ENCODE assay signal across 1 cellular context in the genomic region with DNA sequence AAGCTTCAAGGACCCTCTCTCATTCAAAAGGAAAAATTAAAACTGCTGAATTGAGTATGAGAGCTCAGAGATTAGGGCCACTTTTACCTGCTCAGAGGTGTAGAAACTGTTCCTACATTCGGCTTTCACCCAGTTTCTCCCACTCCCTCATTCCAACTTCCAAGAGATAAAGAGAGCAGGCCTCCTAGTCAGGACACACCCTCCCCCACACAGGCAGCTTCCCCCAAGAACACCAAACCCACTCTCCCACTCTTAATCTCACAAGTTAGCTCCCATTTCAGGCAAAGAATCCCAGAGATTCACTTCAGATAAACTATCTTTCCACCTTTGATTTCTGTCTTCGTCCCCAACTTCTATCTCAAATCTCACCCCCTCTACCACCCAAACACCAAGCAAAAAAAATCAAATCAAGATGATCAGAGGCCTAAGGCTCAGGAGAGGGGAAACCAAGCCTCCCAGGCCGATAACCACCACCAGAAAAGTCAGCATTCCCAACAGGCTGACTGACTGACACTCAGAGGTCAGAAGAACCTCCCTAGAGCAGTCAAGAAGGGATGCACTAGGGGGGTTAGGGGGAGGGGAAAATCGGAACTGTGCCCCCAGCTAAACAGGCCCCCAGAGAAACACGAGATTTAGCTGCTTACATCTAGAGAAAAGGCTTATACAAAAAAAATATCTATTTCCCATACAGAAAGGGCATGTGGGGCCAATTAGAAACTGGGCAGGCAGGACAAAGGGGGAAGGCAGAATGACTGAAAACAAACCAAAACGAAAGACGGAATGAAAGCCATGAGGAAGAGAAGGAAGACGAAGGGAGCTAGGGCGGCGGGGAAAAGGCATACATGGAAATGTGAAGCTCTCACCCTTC.
TF ChIP-seq lines count a peak whose summit lies in the region.

No MANE protein-coding gene starts in this region.

TF ChIP-seq in K562, 482 proteins besides CTCF, POLR2A, EP300 and RAD21 (continued from another document):
- TF ChIP-seq, protein P1, sequence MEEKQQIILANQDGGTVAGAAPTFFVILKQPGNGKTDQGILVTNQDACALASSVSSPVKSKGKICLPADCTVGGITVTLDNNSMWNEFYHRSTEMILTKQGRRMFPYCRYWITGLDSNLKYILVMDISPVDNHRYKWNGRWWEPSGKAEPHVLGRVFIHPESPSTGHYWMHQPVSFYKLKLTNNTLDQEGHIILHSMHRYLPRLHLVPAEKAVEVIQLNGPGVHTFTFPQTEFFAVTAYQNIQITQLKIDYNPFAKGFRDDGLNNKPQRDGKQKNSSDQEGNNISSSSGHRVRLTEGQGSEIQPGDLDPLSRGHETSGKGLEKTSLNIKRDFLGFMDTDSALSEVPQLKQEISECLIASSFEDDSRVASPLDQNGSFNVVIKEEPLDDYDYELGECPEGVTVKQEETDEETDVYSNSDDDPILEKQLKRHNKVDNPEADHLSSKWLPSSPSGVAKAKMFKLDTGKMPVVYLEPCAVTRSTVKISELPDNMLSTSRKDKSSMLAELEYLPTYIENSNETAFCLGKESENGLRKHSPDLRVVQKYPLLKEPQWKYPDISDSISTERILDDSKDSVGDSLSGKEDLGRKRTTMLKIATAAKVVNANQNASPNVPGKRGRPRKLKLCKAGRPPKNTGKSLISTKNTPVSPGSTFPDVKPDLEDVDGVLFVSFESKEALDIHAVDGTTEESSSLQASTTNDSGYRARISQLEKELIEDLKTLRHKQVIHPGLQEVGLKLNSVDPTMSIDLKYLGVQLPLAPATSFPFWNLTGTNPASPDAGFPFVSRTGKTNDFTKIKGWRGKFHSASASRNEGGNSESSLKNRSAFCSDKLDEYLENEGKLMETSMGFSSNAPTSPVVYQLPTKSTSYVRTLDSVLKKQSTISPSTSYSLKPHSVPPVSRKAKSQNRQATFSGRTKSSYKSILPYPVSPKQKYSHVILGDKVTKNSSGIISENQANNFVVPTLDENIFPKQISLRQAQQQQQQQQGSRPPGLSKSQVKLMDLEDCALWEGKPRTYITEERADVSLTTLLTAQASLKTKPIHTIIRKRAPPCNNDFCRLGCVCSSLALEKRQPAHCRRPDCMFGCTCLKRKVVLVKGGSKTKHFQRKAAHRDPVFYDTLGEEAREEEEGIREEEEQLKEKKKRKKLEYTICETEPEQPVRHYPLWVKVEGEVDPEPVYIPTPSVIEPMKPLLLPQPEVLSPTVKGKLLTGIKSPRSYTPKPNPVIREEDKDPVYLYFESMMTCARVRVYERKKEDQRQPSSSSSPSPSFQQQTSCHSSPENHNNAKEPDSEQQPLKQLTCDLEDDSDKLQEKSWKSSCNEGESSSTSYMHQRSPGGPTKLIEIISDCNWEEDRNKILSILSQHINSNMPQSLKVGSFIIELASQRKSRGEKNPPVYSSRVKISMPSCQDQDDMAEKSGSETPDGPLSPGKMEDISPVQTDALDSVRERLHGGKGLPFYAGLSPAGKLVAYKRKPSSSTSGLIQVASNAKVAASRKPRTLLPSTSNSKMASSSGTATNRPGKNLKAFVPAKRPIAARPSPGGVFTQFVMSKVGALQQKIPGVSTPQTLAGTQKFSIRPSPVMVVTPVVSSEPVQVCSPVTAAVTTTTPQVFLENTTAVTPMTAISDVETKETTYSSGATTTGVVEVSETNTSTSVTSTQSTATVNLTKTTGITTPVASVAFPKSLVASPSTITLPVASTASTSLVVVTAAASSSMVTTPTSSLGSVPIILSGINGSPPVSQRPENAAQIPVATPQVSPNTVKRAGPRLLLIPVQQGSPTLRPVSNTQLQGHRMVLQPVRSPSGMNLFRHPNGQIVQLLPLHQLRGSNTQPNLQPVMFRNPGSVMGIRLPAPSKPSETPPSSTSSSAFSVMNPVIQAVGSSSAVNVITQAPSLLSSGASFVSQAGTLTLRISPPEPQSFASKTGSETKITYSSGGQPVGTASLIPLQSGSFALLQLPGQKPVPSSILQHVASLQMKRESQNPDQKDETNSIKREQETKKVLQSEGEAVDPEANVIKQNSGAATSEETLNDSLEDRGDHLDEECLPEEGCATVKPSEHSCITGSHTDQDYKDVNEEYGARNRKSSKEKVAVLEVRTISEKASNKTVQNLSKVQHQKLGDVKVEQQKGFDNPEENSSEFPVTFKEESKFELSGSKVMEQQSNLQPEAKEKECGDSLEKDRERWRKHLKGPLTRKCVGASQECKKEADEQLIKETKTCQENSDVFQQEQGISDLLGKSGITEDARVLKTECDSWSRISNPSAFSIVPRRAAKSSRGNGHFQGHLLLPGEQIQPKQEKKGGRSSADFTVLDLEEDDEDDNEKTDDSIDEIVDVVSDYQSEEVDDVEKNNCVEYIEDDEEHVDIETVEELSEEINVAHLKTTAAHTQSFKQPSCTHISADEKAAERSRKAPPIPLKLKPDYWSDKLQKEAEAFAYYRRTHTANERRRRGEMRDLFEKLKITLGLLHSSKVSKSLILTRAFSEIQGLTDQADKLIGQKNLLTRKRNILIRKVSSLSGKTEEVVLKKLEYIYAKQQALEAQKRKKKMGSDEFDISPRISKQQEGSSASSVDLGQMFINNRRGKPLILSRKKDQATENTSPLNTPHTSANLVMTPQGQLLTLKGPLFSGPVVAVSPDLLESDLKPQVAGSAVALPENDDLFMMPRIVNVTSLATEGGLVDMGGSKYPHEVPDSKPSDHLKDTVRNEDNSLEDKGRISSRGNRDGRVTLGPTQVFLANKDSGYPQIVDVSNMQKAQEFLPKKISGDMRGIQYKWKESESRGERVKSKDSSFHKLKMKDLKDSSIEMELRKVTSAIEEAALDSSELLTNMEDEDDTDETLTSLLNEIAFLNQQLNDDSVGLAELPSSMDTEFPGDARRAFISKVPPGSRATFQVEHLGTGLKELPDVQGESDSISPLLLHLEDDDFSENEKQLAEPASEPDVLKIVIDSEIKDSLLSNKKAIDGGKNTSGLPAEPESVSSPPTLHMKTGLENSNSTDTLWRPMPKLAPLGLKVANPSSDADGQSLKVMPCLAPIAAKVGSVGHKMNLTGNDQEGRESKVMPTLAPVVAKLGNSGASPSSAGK (IDR thresholded peaks at IDR 0.05), result 0 out of 2 replicates have a peak, but pooled peaks have one; percentile 12
- no peak for TF ChIP-seq JUNB (CRISPR knock-in tag; conservative IDR thresholded peaks at IDR 0.05)
- TF ChIP-seq CHD1 (IDR thresholded peaks at IDR 0.05; ENCODE audit: low read length), result peak; percentile 52
- TF ChIP-seq KLF16 (IDR thresholded peaks at IDR 0.05), result no peak
- TF ChIP-seq, protein P2, sequence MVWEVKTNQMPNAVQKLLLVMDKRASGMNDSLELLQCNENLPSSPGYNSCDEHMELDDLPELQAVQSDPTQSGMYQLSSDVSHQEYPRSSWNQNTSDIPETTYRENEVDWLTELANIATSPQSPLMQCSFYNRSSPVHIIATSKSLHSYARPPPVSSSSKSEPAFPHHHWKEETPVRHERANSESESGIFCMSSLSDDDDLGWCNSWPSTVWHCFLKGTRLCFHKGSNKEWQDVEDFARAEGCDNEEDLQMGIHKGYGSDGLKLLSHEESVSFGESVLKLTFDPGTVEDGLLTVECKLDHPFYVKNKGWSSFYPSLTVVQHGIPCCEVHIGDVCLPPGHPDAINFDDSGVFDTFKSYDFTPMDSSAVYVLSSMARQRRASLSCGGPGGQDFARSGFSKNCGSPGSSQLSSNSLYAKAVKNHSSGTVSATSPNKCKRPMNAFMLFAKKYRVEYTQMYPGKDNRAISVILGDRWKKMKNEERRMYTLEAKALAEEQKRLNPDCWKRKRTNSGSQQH (CRISPR knock-in tag; IDR thresholded peaks at IDR 0.05), result peak; percentile 8; the same call in 1 of the 2 replicates
- TF ChIP-seq, protein P3, sequence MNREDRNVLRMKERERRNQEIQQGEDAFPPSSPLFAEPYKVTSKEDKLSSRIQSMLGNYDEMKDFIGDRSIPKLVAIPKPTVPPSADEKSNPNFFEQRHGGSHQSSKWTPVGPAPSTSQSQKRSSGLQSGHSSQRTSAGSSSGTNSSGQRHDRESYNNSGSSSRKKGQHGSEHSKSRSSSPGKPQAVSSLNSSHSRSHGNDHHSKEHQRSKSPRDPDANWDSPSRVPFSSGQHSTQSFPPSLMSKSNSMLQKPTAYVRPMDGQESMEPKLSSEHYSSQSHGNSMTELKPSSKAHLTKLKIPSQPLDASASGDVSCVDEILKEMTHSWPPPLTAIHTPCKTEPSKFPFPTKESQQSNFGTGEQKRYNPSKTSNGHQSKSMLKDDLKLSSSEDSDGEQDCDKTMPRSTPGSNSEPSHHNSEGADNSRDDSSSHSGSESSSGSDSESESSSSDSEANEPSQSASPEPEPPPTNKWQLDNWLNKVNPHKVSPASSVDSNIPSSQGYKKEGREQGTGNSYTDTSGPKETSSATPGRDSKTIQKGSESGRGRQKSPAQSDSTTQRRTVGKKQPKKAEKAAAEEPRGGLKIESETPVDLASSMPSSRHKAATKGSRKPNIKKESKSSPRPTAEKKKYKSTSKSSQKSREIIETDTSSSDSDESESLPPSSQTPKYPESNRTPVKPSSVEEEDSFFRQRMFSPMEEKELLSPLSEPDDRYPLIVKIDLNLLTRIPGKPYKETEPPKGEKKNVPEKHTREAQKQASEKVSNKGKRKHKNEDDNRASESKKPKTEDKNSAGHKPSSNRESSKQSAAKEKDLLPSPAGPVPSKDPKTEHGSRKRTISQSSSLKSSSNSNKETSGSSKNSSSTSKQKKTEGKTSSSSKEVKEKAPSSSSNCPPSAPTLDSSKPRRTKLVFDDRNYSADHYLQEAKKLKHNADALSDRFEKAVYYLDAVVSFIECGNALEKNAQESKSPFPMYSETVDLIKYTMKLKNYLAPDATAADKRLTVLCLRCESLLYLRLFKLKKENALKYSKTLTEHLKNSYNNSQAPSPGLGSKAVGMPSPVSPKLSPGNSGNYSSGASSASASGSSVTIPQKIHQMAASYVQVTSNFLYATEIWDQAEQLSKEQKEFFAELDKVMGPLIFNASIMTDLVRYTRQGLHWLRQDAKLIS (CRISPR knock-in tag; IDR thresholded peaks at IDR 0.05), result 0 out of 2 replicates have a peak, but pooled peaks have one; percentile 10
- TF ChIP-seq KLF1 (tag; IDR thresholded peaks at IDR 0.05), result no peak
- TF ChIP-seq, protein P4, sequence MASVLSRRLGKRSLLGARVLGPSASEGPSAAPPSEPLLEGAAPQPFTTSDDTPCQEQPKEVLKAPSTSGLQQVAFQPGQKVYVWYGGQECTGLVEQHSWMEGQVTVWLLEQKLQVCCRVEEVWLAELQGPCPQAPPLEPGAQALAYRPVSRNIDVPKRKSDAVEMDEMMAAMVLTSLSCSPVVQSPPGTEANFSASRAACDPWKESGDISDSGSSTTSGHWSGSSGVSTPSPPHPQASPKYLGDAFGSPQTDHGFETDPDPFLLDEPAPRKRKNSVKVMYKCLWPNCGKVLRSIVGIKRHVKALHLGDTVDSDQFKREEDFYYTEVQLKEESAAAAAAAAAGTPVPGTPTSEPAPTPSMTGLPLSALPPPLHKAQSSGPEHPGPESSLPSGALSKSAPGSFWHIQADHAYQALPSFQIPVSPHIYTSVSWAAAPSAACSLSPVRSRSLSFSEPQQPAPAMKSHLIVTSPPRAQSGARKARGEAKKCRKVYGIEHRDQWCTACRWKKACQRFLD (CRISPR knock-in tag; IDR thresholded peaks at IDR 0.05), result peak; percentile 37; the same call in 1 of the 2 replicates
- TF ChIP-seq ZNF717 (CRISPR knock-in tag; IDR thresholded peaks at IDR 0.05), result no peak
- TF ChIP-seq, protein P5, sequence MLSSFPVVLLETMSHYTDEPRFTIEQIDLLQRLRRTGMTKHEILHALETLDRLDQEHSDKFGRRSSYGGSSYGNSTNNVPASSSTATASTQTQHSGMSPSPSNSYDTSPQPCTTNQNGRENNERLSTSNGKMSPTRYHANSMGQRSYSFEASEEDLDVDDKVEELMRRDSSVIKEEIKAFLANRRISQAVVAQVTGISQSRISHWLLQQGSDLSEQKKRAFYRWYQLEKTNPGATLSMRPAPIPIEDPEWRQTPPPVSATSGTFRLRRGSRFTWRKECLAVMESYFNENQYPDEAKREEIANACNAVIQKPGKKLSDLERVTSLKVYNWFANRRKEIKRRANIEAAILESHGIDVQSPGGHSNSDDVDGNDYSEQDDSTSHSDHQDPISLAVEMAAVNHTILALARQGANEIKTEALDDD (IDR thresholded peaks at IDR 0.05), result 0 out of 2 replicates have a peak, but pooled peaks have one; percentile 28
- no peak for TF ChIP-seq ZNF347 (CRISPR knock-in tag; IDR thresholded peaks at IDR 0.05; ENCODE audit: low read depth)
- no peak for TF ChIP-seq ZNF165 (CRISPR knock-in tag; IDR thresholded peaks at IDR 0.05; ENCODE audit: borderline replicate concordance)
- TF ChIP-seq CTBP1 (IDR thresholded peaks at IDR 0.05; ENCODE audit: borderline replicate concordance), result 0 out of 2 replicates have a peak, but pooled peaks have one; percentile 49
- TF ChIP-seq JUND (IDR thresholded peaks at IDR 0.05; ENCODE audit: borderline replicate concordance, low read depth, low read length), result no peak
- no peak for TF ChIP-seq JUND (tag; IDR thresholded peaks at IDR 0.05; ENCODE audit: borderline replicate concordance, low read depth, low read length)
- TF ChIP-seq EWSR1 (IDR thresholded peaks at IDR 0.05; ENCODE audit: borderline replicate concordance, low read depth, partially characterized antibody), result peak; percentile 51
- TF ChIP-seq ZNF436 (CRISPR knock-in tag; IDR thresholded peaks at IDR 0.05), result no peak
- no peak for TF ChIP-seq MCM5 (IDR thresholded peaks at IDR 0.05; ENCODE audit: low read depth)
